ENCODE assay signal across 8 cellular contexts in the genomic region with DNA sequence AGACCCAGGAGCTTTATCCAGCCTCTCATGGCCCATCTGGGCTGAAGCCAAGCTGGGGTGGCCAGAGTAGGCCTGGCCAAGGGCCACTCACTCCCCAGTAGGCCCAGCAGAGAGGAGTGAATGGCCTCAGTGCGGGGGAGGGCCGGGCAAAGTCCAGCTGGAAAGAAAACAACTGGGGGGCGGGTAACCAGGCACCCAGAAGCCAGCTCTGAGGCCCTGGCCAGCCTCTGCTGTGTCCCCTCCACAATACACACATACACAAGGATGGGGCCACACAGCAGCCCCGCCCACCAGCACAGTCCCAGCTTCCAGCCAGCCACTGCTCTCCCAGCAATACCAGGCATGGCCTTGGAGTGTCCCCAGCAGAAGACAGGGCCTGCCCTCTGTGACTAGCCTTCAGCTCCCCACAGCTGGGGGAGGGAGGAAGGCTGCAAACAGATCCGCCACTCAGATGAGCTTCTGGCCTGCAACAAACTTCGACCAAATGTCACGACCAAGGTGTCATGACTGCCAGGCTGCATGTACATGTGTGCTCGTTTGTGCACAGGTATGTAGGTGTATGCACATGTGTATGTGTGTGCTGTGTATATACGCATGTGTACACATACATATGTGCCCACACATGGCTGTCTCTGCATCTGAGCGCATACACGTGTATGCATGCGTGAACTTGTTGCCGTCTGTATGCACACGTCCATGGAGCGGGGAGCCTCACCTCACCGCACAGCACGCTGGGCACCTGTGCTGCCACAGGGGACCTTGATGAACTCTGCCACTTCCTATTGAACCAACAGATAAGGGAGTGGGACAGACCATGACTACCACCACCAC. TPM values are rescaled to one million over a fixed set of nuclear protein-coding genes. Genes with fewer than 3 reads are reported as not detected.
A peak's percentile ranks its signal among the peaks of the same experiment; 100 is the strongest.
DNase-seq lines count a peak whose midpoint lies in the region; ATAC-seq, FAIRE-seq and TF ChIP-seq lines count a peak whose summit lies in the region.

No MANE protein-coding gene starts in this region.

- no peaks in the 10 kb centered on the region for H3K9me3 ChIP-seq in lower lobe of right lung
- no peaks in the 10 kb centered on the region for H3K9me3 ChIP-seq in effector memory CD4-positive, alpha-beta T cell (ENCODE audit: control insufficient read depth, low read length)

- H3K27ac ChIP-seq in lower lobe of right lung: peak overlapping the region; percentile 44
- H3K27ac ChIP-seq in effector memory CD4-positive, alpha-beta T cell (ENCODE audit: insufficient read depth, low read length, poor library complexity, severe bottlenecking): no peak overlapping the region

- H3K27me3 ChIP-seq in bronchial epithelial cell (ENCODE audit: control insufficient read depth, insufficient read depth, low read length) (no peaks in the 10 kb centered on the region), lower lobe of right lung (ENCODE audit: low read depth) (no peaks in the 10 kb centered on the region)
- no peaks in the 10 kb centered on the region for H3K27me3 ChIP-seq in effector memory CD4-positive, alpha-beta T cell (replicated peaks; ENCODE audit: control insufficient read depth, insufficient read depth, low read length, poor library complexity, severe bottlenecking)

- H3K36me3 ChIP-seq in bronchial epithelial cell (ENCODE audit: control insufficient read depth, insufficient read depth, low read length): peaks cover 2% of the 10 kb centered on the region
- peaks cover 14% of the 10 kb centered on the region for H3K36me3 ChIP-seq in lower lobe of right lung
- no peaks in the 10 kb centered on the region for H3K36me3 ChIP-seq in effector memory CD4-positive, alpha-beta T cell (ENCODE audit: control insufficient read depth, insufficient read depth, low read length)

- no peak overlapping the region for H3K4me3 ChIP-seq in AG10803 (ENCODE audit: low read length)
- no peak overlapping the region for H3K4me3 ChIP-seq in bronchial epithelial cell (ENCODE audit: low read depth, low read length)
- H3K4me3 ChIP-seq in lower lobe of right lung: no peak overlapping the region
- H3K4me3 ChIP-seq in effector memory CD4-positive, alpha-beta T cell (ENCODE audit: insufficient read depth, low read depth, low read length, poor library complexity, severe bottlenecking): no peak overlapping the region

- DNase-seq in AG10803 (ENCODE audit: low read depth) (no peak), HT1080 (ENCODE audit: low read depth) (peak; percentile 35), bronchial epithelial cell (ENCODE audit: low read depth) (peak; percentile 47), lower lobe of right lung (no peak), HCEC 1CT (no peak)
- DNase-seq in effector memory CD4-positive, alpha-beta T cell: no peak

- intact Hi-C loops in lower lobe of right lung (cut with DNase I): no loop called here

- FAIRE-seq in bronchial epithelial cell (lab: Jason Lieb, UNC): no peak

- H3K4me1 ChIP-seq in lower lobe of right lung: peaks cover 83% of the 10 kb centered on the region
- peaks cover 12% of the 10 kb centered on the region for H3K4me1 ChIP-seq in effector memory CD4-positive, alpha-beta T cell (ENCODE audit: control insufficient read depth, insufficient read depth, low read length, poor library complexity, severe bottlenecking)

- TF ChIP-seq CTCF in AG10803 (conservative IDR thresholded peaks at IDR 0.05; ENCODE audit: low read length): 0 out of 2 replicates have a peak, but pooled peaks have one; percentile 16
- TF ChIP-seq CTCF in bronchial epithelial cell (IDR thresholded peaks at IDR 0.05; ENCODE audit: insufficient read depth, low read length, severe bottlenecking): no peak
- TF ChIP-seq CTCF in lower lobe of right lung (IDR thresholded peaks at IDR 0.05): peak; percentile 15

- ATAC-seq in lower lobe of right lung (no peak), GM19324 (IDR thresholded peaks at IDR 0.05; ENCODE audit: low FRiP score, unreplicated experiment) (no peak), HG03196 (IDR thresholded peaks at IDR 0.05; ENCODE audit: unreplicated experiment) (no peak)

RNA-seq across cellular contexts. Expression of gene CARHSP1, which starts 5.0 kb away (rescaled TPM):
- 114 and 126 TPM in 2 replicates for total RNA-seq in HT1080 (2014; rRNA removed; shearing (Covaris generic))
- polyA plus RNA-seq in HT1080 (2015; cell fraction: cytosol; rRNA removed): 57.1 and 83.0 TPM in 2 replicates
- 33.8 and 38.4 TPM in 2 replicates for polyA plus RNA-seq in HT1080 (2015; cell fraction: nucleus; rRNA removed)
- total RNA-seq in bronchial epithelial cell: 63.7 and 96.3 TPM in 2 replicates
- total RNA-seq in lower lobe of right lung: 89.0 TPM

RNA-seq across cellular contexts. Expression of gene LITAFD, which starts 18.3 kb away (rescaled TPM):
- total RNA-seq in HT1080 (2014; rRNA removed; shearing (Covaris generic)): not detected in 2 replicates
- polyA plus RNA-seq in HT1080 (2015; cell fraction: cytosol; rRNA removed): not detected in 2 replicates
- polyA plus RNA-seq in HT1080 (2015; cell fraction: nucleus; rRNA removed): not detected in 2 replicates
- total RNA-seq in bronchial epithelial cell (not detected in 2 replicates), lower lobe of right lung (not detected)

Comparison
In these comparisons a context has a peak if more than half of its experiments do, and no peak if none do; other contexts are left out.
1. DNase-seq: peak in HT1080 (single experiment) and bronchial epithelial cell (single experiment); none in AG10803 (single experiment), lower lobe of right lung (single experiment), effector memory CD4-positive, alpha-beta T cell (0 of 3) and HCEC 1CT (single experiment).